13 cellular contexts compared by ENCODE assay signal in the genomic region with DNA sequence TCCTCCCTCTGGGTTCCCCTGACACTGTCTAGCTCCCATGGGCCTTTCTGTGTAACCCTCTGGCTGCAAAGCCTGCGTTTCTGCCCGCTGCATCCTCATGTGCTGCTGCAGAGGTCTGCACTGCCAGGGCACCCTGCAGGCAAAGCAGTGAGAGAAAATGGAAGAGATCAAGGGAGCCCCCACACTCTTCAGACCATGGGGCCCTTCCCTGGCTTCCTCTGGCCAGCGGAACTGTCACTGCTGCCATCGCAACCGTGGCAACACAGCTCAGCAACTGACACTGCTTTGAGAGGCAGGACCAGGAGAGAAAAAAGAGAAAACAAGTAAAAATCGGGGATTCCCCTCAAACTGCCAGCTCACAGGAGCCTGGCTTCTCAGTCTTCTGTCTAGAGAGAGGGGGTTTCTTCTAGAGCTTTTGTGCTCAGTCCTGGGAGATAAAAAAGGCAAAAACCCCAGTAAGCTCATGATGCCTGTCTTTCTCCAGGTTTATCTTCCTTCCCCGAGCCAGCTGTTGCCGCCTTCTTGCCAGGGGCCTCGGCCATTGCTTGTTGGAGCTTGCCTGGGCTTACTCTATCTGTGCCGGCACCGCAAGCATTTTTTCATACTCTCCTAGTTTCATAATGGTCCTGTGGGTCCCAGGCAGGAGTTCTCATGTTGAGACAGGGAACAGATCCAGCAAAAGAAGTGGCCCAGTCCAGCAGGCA. TPM values are rescaled to one million over a fixed set of nuclear protein-coding genes. Genes with fewer than 3 reads are reported as not detected.
DNase-seq lines count a peak whose midpoint lies in the region; ATAC-seq, FAIRE-seq and TF ChIP-seq lines count a peak whose summit lies in the region.
"Had no signal": no experiment of that assay in that cellular context is flagged by ENCODE, and none has a peak within 500 bp of the region (broad histone marks: within the 10 kb centered on the region; RNA-seq: fewer than 3 reads in every experiment).

No MANE protein-coding gene starts in this region.

- no peak overlapping the region for H3K4ac ChIP-seq in neuronal stem cell (ENCODE audit: low read length)

- H2BK12ac ChIP-seq in neuronal stem cell (ENCODE audit: low read length) = no peak overlapping the region

- no peaks in the 10 kb centered on the region for H3K9me3 ChIP-seq in breast epithelium
- H3K9me3 ChIP-seq in neuronal stem cell (replicated peaks in 1 of 2; ENCODE audit: control insufficient read depth in 2 of 2, insufficient read depth in 1 of 2, low read depth in 1 of 2, low read length in 2 of 2) = no peaks in the 10 kb centered on the region

- H3K36me3 ChIP-seq in breast epithelium (no peaks in the 10 kb centered on the region), neuronal stem cell (replicated peaks in 1 of 2; ENCODE audit: control insufficient read depth in 2 of 2, insufficient read depth in 2 of 2, low read length in 2 of 2) (peaks cover 0 to 8% of the 10 kb centered on the region in 2 donors)

- no peaks in the 10 kb centered on the region for H3K4me1 ChIP-seq in breast epithelium
- peaks cover 0 to 9% of the 10 kb centered on the region in 2 donors for H3K4me1 ChIP-seq in neuronal stem cell (ENCODE audit: control insufficient read depth in 2 of 2, insufficient read depth in 1 of 2, low read depth in 1 of 2, low read length in 2 of 2)

- peak overlapping the region; percentile 32 for H3K18ac ChIP-seq in neuronal stem cell (ENCODE audit: low read length)

- H3K9ac ChIP-seq in neuronal stem cell (ENCODE audit: low read depth, low read length, poor library complexity) = no peak overlapping the region

- H2BK5ac ChIP-seq in neuronal stem cell (ENCODE audit: low read length) = no peak overlapping the region

- H3K27ac ChIP-seq in breast epithelium = peak overlapping the region in 1 of 2 donors; percentile 54
- H3K27ac ChIP-seq in neuronal stem cell (replicated peaks; ENCODE audit: low read length) = no peak overlapping the region

- no peak overlapping the region for H4K8ac ChIP-seq in neuronal stem cell (ENCODE audit: low read depth, low read length)

- intact Hi-C loops in breast epithelium (cut with DNase I; ENCODE audit: low total_unique reads) = no loop called here

- H3K4me3 ChIP-seq in breast epithelium (peak overlapping the region in 1 of 3 donors; percentile 24), neuronal stem cell (ENCODE audit: low read length in 2 of 2) (no peak overlapping the region)

- WGBS in neuronal stem cell (ENCODE audit: extremely low coverage in 2 of 2, insufficient read length in 2 of 2, insufficient replicate concordance in 1 of 2), 2 donors = no CpG with 5 or more reads among the region's 11 CpGs

- TF ChIP-seq POLR2A in GM12892 (IDR thresholded peaks at IDR 0.05; ENCODE audit: low read depth, low read length) (no peak), breast epithelium (IDR thresholded peaks at IDR 0.05) (no peak)

- H2BK15ac ChIP-seq in neuronal stem cell (ENCODE audit: low read length) = no peak overlapping the region

- H4K91ac ChIP-seq in neuronal stem cell (ENCODE audit: low read depth, low read length, poor library complexity) = no peak overlapping the region

- ATAC-seq in GM21619 (IDR thresholded peaks at IDR 0.05; ENCODE audit: unreplicated experiment) = no peak

- H2AK5ac ChIP-seq in neuronal stem cell (ENCODE audit: low read depth, low read length) = no peak overlapping the region

- no peak for TF ChIP-seq CTCF in breast epithelium (IDR thresholded peaks at IDR 0.05)

- H2AFZ ChIP-seq in neuronal stem cell (ENCODE audit: low read length) = no peak overlapping the region

- no peaks in the 10 kb centered on the region for H3K79me1 ChIP-seq in neuronal stem cell (ENCODE audit: low read depth, low read length)

- H2BK120ac ChIP-seq in neuronal stem cell (ENCODE audit: low read depth, low read length) = no peak overlapping the region

- FAIRE-seq in GM12892 (lab: Jason Lieb, UNC) = peak; percentile 9

- H3K27me3 ChIP-seq in breast epithelium = no peaks in the 10 kb centered on the region
- H3K27me3 ChIP-seq in neuronal stem cell (ENCODE audit: control insufficient read depth in 3 of 3, insufficient read depth in 3 of 3, low read depth in 1 of 3, low read length in 3 of 3) = no peaks in the 10 kb centered on the region

- H3K14ac ChIP-seq in neuronal stem cell (ENCODE audit: low read length) = no peak overlapping the region

- H3K23ac ChIP-seq in neuronal stem cell (ENCODE audit: low read depth, low read length, poor library complexity) = no peak overlapping the region

- H3K4me2 ChIP-seq in neuronal stem cell (ENCODE audit: insufficient read depth, low read length, poor library complexity, severe bottlenecking) = no peak overlapping the region

- DNase-seq in GM12892 (ENCODE audit: insufficient read length) (no peak), NCI-H1105 treated with DMSO at 0.1 percent for 48 hours (lab: John Stamatoyannopoulos, UW) (peak; percentile 84), breast epithelium (ENCODE audit: low spot score in 2 of 2) (peak; percentile 41 to 58), neuronal stem cell (ENCODE audit: low spot score) (no peak), RKO (ENCODE audit: low spot score) (no peak)
- DNase-seq in activated CD4-positive, CD25-positive, alpha-beta regulatory T cell treated with anti-CD3 and anti-CD28 coated beads, Interleukin-2, amount 50 U/mL, for 72 hours = no peak
- DNase-seq in stimulated activated CD4-positive, alpha-beta T cell treated with anti-CD3 and anti-CD28 coated beads, Interleukin-1b, Interleukin-23, amount 100 ng/mL, for 48 hours = no peak
- DNase-seq: activated CD4-positive, alpha-beta T cell treated with anti-CD3 and anti-CD28 coated beads, Interleukin-2, amount 50 U/mL, for 1 hour; KBM-7; NCI-H2029; stimulated activated CD4-positive, alpha-beta T cell treated with anti-CD3 and anti-CD28 coated beads, Interleukin-4, amount 100 ng/mL, for 24 hours; T-helper 2 cell had no signal

RNA-seq across cellular contexts. Expression of a gene that starts 39.0 kb away (rescaled TPM):
- 1.6 TPM for polyA plus RNA-seq in GM12892 (2012; ENCODE audit: missing spikeins)
- 10 to 100 TPM in 2 of 3 donors, 1 to 10 TPM in 1; 6.6 to 13.3 (median 10.8) TPM for total RNA-seq in breast epithelium
- polyA plus RNA-seq in neuronal stem cell (2013, experiment 1 of 2) = 4.9 TPM
- polyA plus RNA-seq in neuronal stem cell (2013, experiment 2 of 2) = 4.3 TPM

Comparison
In these comparisons a context has a peak if more than half of its experiments do, and no peak if none do; other contexts are left out.
1. DNase-seq: peak in NCI-H1105 treated with DMSO at 0.1 percent for 48 hours (single experiment) and breast epithelium (2 of 2); none in GM12892 (single experiment), neuronal stem cell (single experiment), RKO (single experiment), activated CD4-positive, CD25-positive, alpha-beta regulatory T cell treated with anti-CD3 and anti-CD28 coated beads, Interleukin-2, amount 50 U/mL, for 72 hours (single experiment) and stimulated activated CD4-positive, alpha-beta T cell treated with anti-CD3 and anti-CD28 coated beads, Interleukin-1b, Interleukin-23, amount 100 ng/mL, for 48 hours (single experiment).